ENCODE assay signal across 28 cellular contexts in the genomic region with DNA sequence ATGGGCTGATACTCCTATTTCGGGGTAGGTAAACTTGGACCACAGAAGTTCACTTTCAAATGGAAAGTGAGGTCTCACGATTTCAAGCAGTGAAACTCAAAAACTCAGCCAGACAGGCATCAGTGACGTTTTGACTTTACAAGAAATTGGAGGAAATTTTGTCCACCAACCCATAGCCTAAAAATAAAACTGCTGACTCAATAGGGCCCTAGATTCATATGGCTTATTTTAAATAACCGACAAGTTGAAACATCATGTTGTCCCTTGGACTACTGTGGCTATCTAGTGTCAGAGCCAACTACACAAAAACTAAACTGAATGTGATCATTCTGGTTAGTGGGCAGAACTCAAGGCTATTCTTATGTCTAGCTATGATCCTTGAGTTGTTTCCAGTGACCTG.
"Had no signal": no experiment of that assay in that cellular context is flagged by ENCODE, and none has a peak within 500 bp of the region (broad histone marks: within the 10 kb centered on the region; RNA-seq: fewer than 3 reads in every experiment).

No MANE protein-coding gene starts in this region.

- ATAC-seq: activated naive CD4-positive, alpha-beta T cell treated with anti-CD3 and anti-CD28 coated beads, Interleukin-2, amount 50 U/mL, for 72 hours; esophagus mucosa; left lung; lower lobe of right lung; naive thymus-derived CD8-positive, alpha-beta T cell; pancreas; sciatic nerve; stimulated activated effector memory CD8-positive, alpha-beta T cell treated with anti-CD3 and anti-CD28 coated beads, Interleukin-12 subunit alpha, Interleukin-12 subunit beta, amount 100 ng/mL, for 72 hours had no signal

- H3K4me3 Mint-ChIP-seq: activated CD4-positive, alpha-beta memory T cell treated with anti-CD3 and anti-CD28 coated beads, Interleukin-2, amount 10 ng/mL, durations not matched to agents 7 days and 5 days; activated CD4-positive, alpha-beta T cell treated with anti-CD3 and anti-CD28 coated beads, Interleukin-2, amount 10 ng/mL, durations not matched to agents 24 days and 14 days; central memory CD8-positive, alpha-beta T cell; dendritic cell treated with granulocyte-macrophage colony-stimulating factor and Interleukin-4, amounts not matched to agents 40 ng/mL and 50 ng/mL, for 4 days; endodermal cell; naive thymus-derived CD8-positive, alpha-beta T cell; neural crest cell; stimulated activated effector memory CD8-positive, alpha-beta T cell treated with anti-CD3 and anti-CD28 coated beads, Interleukin-12 subunit alpha, Interleukin-12 subunit beta, amount 100 ng/mL, for 72 hours; stimulated activated naive CD8-positive, alpha-beta T cell treated with anti-CD3 and anti-CD28 coated beads, Interleukin-15, Interleukin-2, amounts not matched to agents 100 ng/mL and 50 ng/mL, for 24 hours; type B pancreatic cell had no signal

- H3K36me3 Mint-ChIP-seq: activated naive CD4-positive, alpha-beta T cell treated with anti-CD3 and anti-CD28 coated beads, Interleukin-2, amount 50 U/mL, for 72 hours; naive thymus-derived CD8-positive, alpha-beta T cell; stimulated activated effector memory CD8-positive, alpha-beta T cell treated with anti-CD3 and anti-CD28 coated beads, Interleukin-12 subunit alpha, Interleukin-12 subunit beta, amount 100 ng/mL, for 72 hours; type B pancreatic cell had no signal

- H3K27ac ChIP-seq: left lung, lower lobe of right lung, pancreas, prostate gland, skin epidermis, uterus, WERI-Rb-1 had no signal

- H3K27me3 ChIP-seq: left lung, pancreas, uterus had no signal

- DNase-seq: activated CD4-positive, alpha-beta memory T cell treated with anti-CD3 and anti-CD28 coated beads, Interleukin-2, amount 10 ng/mL, durations not matched to agents 7 days and 5 days; activated CD4-positive, alpha-beta T cell treated with anti-CD3 and anti-CD28 coated beads, Interleukin-2, amount 10 ng/mL, durations not matched to agents 24 days and 14 days; activated CD4-positive, CD25-positive, alpha-beta regulatory T cell treated with anti-CD3 and anti-CD28 coated beads, Interleukin-2, amount 50 U/mL, for 72 hours; activated naive CD4-positive, alpha-beta T cell; activated T-cell treated with anti-CD3 and anti-CD28 coated beads, Interleukin-2, amount 50 U/mL, for 48 hours; anterior cingulate cortex; endodermal cell; left lung; lower lobe of right lung; naive thymus-derived CD8-positive, alpha-beta T cell; nucleus accumbens; pancreas; retina; stimulated activated CD4-positive, alpha-beta T cell treated with anti-CD3 and anti-CD28 coated beads, Interleukin-4, amount 100 ng/mL, for 24 hours; uterus; WERI-Rb-1 had no signal

- H3K4me3 ChIP-seq: left lung, lower lobe of right lung, pancreas, prostate gland, skin epidermis, uterus had no signal

- H3K4me1 ChIP-seq: left lung, lower lobe of right lung, pancreas, prostate gland, uterus had no signal

- H3K9me3 Mint-ChIP-seq: activated CD4-positive, alpha-beta T cell treated with anti-CD3 and anti-CD28 coated beads, Interleukin-2, amount 10 ng/mL, durations not matched to agents 24 days and 14 days; activated T-helper 2 cell treated with anti-CD3 and anti-CD28 coated beads, Interferon-gamma antibody, Interleukin-2, Interleukin-4, amounts not matched to agents 10 μg/mL and 5 μg/mL and 100 μg/mL, durations not matched to agents 14 hours and 24 hours and 36 hours; central memory CD8-positive, alpha-beta T cell; dendritic cell treated with granulocyte-macrophage colony-stimulating factor and Interleukin-4, amounts not matched to agents 40 ng/mL and 50 ng/mL, for 4 days; neural crest cell had no signal

- H3K27ac Mint-ChIP-seq: activated CD4-positive, alpha-beta memory T cell treated with anti-CD3 and anti-CD28 coated beads, Interleukin-2, amount 10 ng/mL, durations not matched to agents 7 days and 5 days; activated CD4-positive, alpha-beta T cell treated with anti-CD3 and anti-CD28 coated beads, Interleukin-2, amount 10 ng/mL, durations not matched to agents 24 days and 14 days; activated naive CD4-positive, alpha-beta T cell treated with anti-CD3 and anti-CD28 coated beads, Interleukin-2, amount 50 U/mL, for 72 hours; activated T-helper 2 cell treated with anti-CD3 and anti-CD28 coated beads, Interferon-gamma antibody, Interleukin-2, Interleukin-4, amounts not matched to agents 10 μg/mL and 5 μg/mL and 100 μg/mL, durations not matched to agents 14 hours and 24 hours and 36 hours; dendritic cell treated with granulocyte-macrophage colony-stimulating factor and Interleukin-4, amounts not matched to agents 40 ng/mL and 50 ng/mL, for 4 days; endodermal cell; naive thymus-derived CD8-positive, alpha-beta T cell; stimulated activated effector memory CD8-positive, alpha-beta T cell treated with anti-CD3 and anti-CD28 coated beads, Interleukin-12 subunit alpha, Interleukin-12 subunit beta, amount 100 ng/mL, for 72 hours; stimulated activated naive CD8-positive, alpha-beta T cell treated with anti-CD3 and anti-CD28 coated beads, Interleukin-15, Interleukin-2, amounts not matched to agents 100 ng/mL and 50 ng/mL, for 24 hours; type B pancreatic cell had no signal

- H3K4me1 Mint-ChIP-seq: activated CD4-positive, alpha-beta memory T cell treated with anti-CD3 and anti-CD28 coated beads, Interleukin-2, amount 10 ng/mL, durations not matched to agents 7 days and 5 days; activated CD4-positive, alpha-beta T cell treated with anti-CD3 and anti-CD28 coated beads, Interleukin-2, amount 10 ng/mL, durations not matched to agents 24 days and 14 days; central memory CD8-positive, alpha-beta T cell; naive thymus-derived CD8-positive, alpha-beta T cell; stimulated activated effector memory CD8-positive, alpha-beta T cell treated with anti-CD3 and anti-CD28 coated beads, Interleukin-12 subunit alpha, Interleukin-12 subunit beta, amount 100 ng/mL, for 72 hours had no signal

- H3K27me3 Mint-ChIP-seq: activated CD4-positive, alpha-beta memory T cell treated with anti-CD3 and anti-CD28 coated beads, Interleukin-2, amount 10 ng/mL, durations not matched to agents 7 days and 5 days; activated CD4-positive, alpha-beta T cell treated with anti-CD3 and anti-CD28 coated beads, Interleukin-2, amount 10 ng/mL, durations not matched to agents 24 days and 14 days; central memory CD8-positive, alpha-beta T cell; dendritic cell treated with granulocyte-macrophage colony-stimulating factor and Interleukin-4, amounts not matched to agents 40 ng/mL and 50 ng/mL, for 4 days; naive thymus-derived CD8-positive, alpha-beta T cell; stimulated activated naive CD8-positive, alpha-beta T cell treated with anti-CD3 and anti-CD28 coated beads, Interleukin-15, Interleukin-2, amounts not matched to agents 100 ng/mL and 50 ng/mL, for 24 hours; type B pancreatic cell had no signal

- H3K9me3 ChIP-seq: left lung, lower lobe of right lung, pancreas, prostate gland, uterus had no signal

- H3K36me3 ChIP-seq: left lung, lower lobe of right lung, pancreas, prostate gland, uterus, WERI-Rb-1 had no signal
